11 cellular contexts compared by ENCODE assay signal in genomic region chr17:3794890-3795757, GRCh38. TPM values are rescaled to one million over a fixed set of nuclear protein-coding genes. Genes with fewer than 3 reads are reported as not detected.
DNase-seq lines count a peak whose midpoint lies in the region; ATAC-seq, FAIRE-seq and TF ChIP-seq lines count a peak whose summit lies in the region.
"Had no signal": no experiment of that assay in that cellular context is flagged by ENCODE, and none has a peak within 500 bp of the region (broad histone marks: within the 10 kb centered on the region; RNA-seq: fewer than 3 reads in every experiment).

No MANE protein-coding gene starts in this region.

- peak; percentile 88 for DNase-seq in astrocyte of the hippocampus (ENCODE audit: low read depth, low spot score)
- no peak for DNase-seq in neuronal stem cell (ENCODE audit: low spot score)
- no peak for DNase-seq in MG63
- no peak for DNase-seq in D721Med (ENCODE audit: insufficient read length, low spot score)
- no peak for DNase-seq in AG08395 (ENCODE audit: low spot score)
- DNase-seq in NCI-H524 (lab: John Stamatoyannopoulos, UW), result no peak
- DNase-seq: NCI-H2171 treated with DMSO at 0.1 percent for 48 hours had no signal

- H3K79me2 ChIP-seq in DOHH2 (ENCODE audit: control insufficient read depth, low read length), result no peaks in the 10 kb centered on the region

- H4K20me1 ChIP-seq in DOHH2 (ENCODE audit: control insufficient read depth, insufficient read depth, low read depth, low read length), result no peaks in the 10 kb centered on the region

- H4K8ac ChIP-seq in neuronal stem cell (ENCODE audit: low read depth, low read length), result no peak overlapping the region

- peak overlapping the region; percentile 59 for H3K4me2 ChIP-seq in DOHH2 (ENCODE audit: low read length)
- no peak overlapping the region for H3K4me2 ChIP-seq in neuronal stem cell (ENCODE audit: insufficient read depth, low read length, poor library complexity, severe bottlenecking)

- WGBS in neuronal stem cell (ENCODE audit: extremely low coverage in 2 of 2, insufficient read length in 2 of 2, insufficient replicate concordance in 1 of 2), 2 donors, result no CpG with 5 or more reads among the region's 22 CpGs

- peak overlapping the region; percentile 69 for H3K4ac ChIP-seq in neuronal stem cell (ENCODE audit: low read length)

- peak overlapping the region; percentile 72 for H3K18ac ChIP-seq in neuronal stem cell (ENCODE audit: low read length)

- no peak overlapping the region for H2BK15ac ChIP-seq in neuronal stem cell (ENCODE audit: low read length)

- no peak overlapping the region for H2AK5ac ChIP-seq in neuronal stem cell (ENCODE audit: low read depth, low read length)

- H3K9ac ChIP-seq in neuronal stem cell (ENCODE audit: low read depth, low read length, poor library complexity), result peak overlapping the region; percentile 75

- H2BK120ac ChIP-seq in neuronal stem cell (ENCODE audit: low read depth, low read length), result no peak overlapping the region

- peak overlapping the region; percentile 37 for H3K23ac ChIP-seq in neuronal stem cell (ENCODE audit: low read depth, low read length, poor library complexity)

- no peaks in the 10 kb centered on the region for H3K9me2 ChIP-seq in DOHH2 (replicated peaks; ENCODE audit: control insufficient read depth, low read length)

- peak; percentile 47 for ATAC-seq in SK-N-SH treated with all-trans-retinoic acid at 6 μM for 48 hours

- peaks cover 6% of the 10 kb centered on the region; the same call in 1 of the 2 replicates for H3F3A ChIP-seq in DOHH2 (ENCODE audit: control insufficient read depth, insufficient read depth)

- H3K14ac ChIP-seq in neuronal stem cell (ENCODE audit: low read length), result peak overlapping the region; percentile 64

- no peak for FAIRE-seq in D721Med (lab: Jason Lieb, UNC)

- peak overlapping the region; percentile 19 for H3K4me3 ChIP-seq in DOHH2 (ENCODE audit: low read length)
- H3K4me3 ChIP-seq in neuronal stem cell (ENCODE audit: low read length in 2 of 2), result no peak overlapping the region
- no peak overlapping the region for H3K4me3 ChIP-seq in MG63
- H3K4me3 ChIP-seq: lung, thoracic aorta had no signal

- peaks cover 55% of the 10 kb centered on the region for H3K4me1 ChIP-seq in DOHH2 (ENCODE audit: control insufficient read depth, low read length)
- H3K4me1 ChIP-seq in neuronal stem cell (ENCODE audit: control insufficient read depth in 2 of 2, insufficient read depth in 1 of 2, low read depth in 1 of 2, low read length in 2 of 2), result peaks cover 5 to 8% of the 10 kb centered on the region in 2 donors

- no peaks in the 10 kb centered on the region for H3K79me1 ChIP-seq in neuronal stem cell (ENCODE audit: low read depth, low read length)

- peak overlapping the region; percentile 97 for H2BK12ac ChIP-seq in neuronal stem cell (ENCODE audit: low read length)

- H2AFZ ChIP-seq in neuronal stem cell (ENCODE audit: low read length), result peak overlapping the region; percentile 93

- H3K27me3 ChIP-seq in DOHH2 (ENCODE audit: control insufficient read depth, low read length) (no peaks in the 10 kb centered on the region), neuronal stem cell (ENCODE audit: control insufficient read depth in 3 of 3, insufficient read depth in 3 of 3, low read depth in 1 of 3, low read length in 3 of 3) (peaks cover 0 to 3% (median 0%) of the 10 kb centered on the region in 3 experiments), MG63 (no peaks in the 10 kb centered on the region)

- H4K91ac ChIP-seq in neuronal stem cell (ENCODE audit: low read depth, low read length, poor library complexity), result peak overlapping the region; percentile 53

- H2BK5ac ChIP-seq in neuronal stem cell (ENCODE audit: low read length), result peak overlapping the region; percentile 87

- H3K36me3 ChIP-seq in DOHH2 (ENCODE audit: control insufficient read depth, low read length) (no peaks in the 10 kb centered on the region), neuronal stem cell (replicated peaks in 1 of 2; ENCODE audit: control insufficient read depth in 2 of 2, insufficient read depth in 2 of 2, low read length in 2 of 2) (peaks cover 0 to 4% of the 10 kb centered on the region in 2 donors), MG63 (no peaks in the 10 kb centered on the region)
- H3K36me3 ChIP-seq: thoracic aorta had no signal

- TF ChIP-seq CTCF in DOHH2 (IDR thresholded peaks at IDR 0.05; ENCODE audit: low read depth, low read length, poor library complexity, severe bottlenecking) (no peak), D721Med (IDR thresholded peaks at IDR 0.05; ENCODE audit: insufficient read depth, missing control alignments) (no peak)

- no peaks in the 10 kb centered on the region for H3K9me3 ChIP-seq in DOHH2 (ENCODE audit: control insufficient read depth, insufficient read depth, low read length)
- H3K9me3 ChIP-seq in neuronal stem cell (replicated peaks in 1 of 2; ENCODE audit: control insufficient read depth in 2 of 2, insufficient read depth in 1 of 2, low read depth in 1 of 2, low read length in 2 of 2), result peaks cover 0 to 3% of the 10 kb centered on the region in 2 donors
- no peaks in the 10 kb centered on the region for H3K9me3 ChIP-seq in MG63
- H3K9me3 ChIP-seq: thoracic aorta had no signal

- H3K27ac ChIP-seq in DOHH2 (ENCODE audit: low read depth, low read length) (peak overlapping the region; percentile 63), neuronal stem cell (replicated peaks; ENCODE audit: low read length) (no peak overlapping the region)
- H3K27ac ChIP-seq: thoracic aorta had no signal

TF ChIP-seq in SK-N-SH treated with all-trans-retinoic acid at 6 μM for 48 hours, 23 proteins besides CTCF, POLR2A, EP300 and RAD21:
- no peak for TF ChIP-seq ARNTL (CRISPR knock-in tag; IDR thresholded peaks at IDR 0.05; ENCODE audit: borderline replicate concordance, low read depth)
- no peak for TF ChIP-seq CSDC2 (CRISPR knock-in tag; IDR thresholded peaks at IDR 0.05)
- TF ChIP-seq ZFP3 (CRISPR knock-in tag; IDR thresholded peaks at IDR 0.05), result peak; percentile 49; the same call in 1 of the 2 replicates
- no peak for TF ChIP-seq ZNF8 (CRISPR knock-in tag; IDR thresholded peaks at IDR 0.05)

RNA-seq across cellular contexts. Expression of gene ITGAE, which starts 5.9 kb away (rescaled TPM):
- 59.7 TPM for polyA plus RNA-seq in neuronal stem cell (2013, experiment 1 of 2)
- polyA plus RNA-seq in neuronal stem cell (2013, experiment 2 of 2), result 59.3 TPM
- total RNA-seq in MG63 (2014; rRNA removed; shearing (Covaris generic); ENCODE audit: low replicate concordance), result 8.4 and 16.9 TPM in 2 replicates

RNA-seq across cellular contexts. Expression of gene NCBP3, which starts 50.9 kb away (rescaled TPM):
- 32.2 TPM for polyA plus RNA-seq in neuronal stem cell (2013, experiment 1 of 2)
- polyA plus RNA-seq in neuronal stem cell (2013, experiment 2 of 2), result 31.9 TPM
- 6.6 and 10.2 TPM in 2 replicates for total RNA-seq in MG63 (2014; rRNA removed; shearing (Covaris generic); ENCODE audit: low replicate concordance)
